ENCODE assay signal across 12 cellular contexts in the genomic region with DNA sequence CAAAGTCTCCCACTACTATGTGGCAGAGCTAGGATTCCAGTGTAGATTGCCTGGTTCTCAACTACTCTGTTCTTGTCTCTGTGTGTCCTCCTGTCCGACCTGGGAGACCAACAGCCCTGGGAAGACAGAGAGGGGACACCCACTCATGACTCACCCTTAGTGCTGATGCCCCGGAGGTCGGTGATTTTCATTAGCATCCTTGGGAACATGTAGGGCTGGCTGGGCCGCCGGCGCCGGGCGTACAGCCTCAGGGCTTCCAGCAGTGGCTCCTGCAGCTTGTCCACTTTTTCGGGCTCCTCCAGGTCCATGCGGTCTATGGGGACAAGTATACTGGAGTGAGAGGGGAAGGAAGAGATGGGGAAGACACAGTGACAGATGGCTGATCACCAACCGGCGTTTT. TPM values are rescaled to one million over a fixed set of nuclear protein-coding genes. Genes with fewer than 3 reads are reported as not detected.
DNase-seq lines count a peak whose midpoint lies in the region; ATAC-seq and TF ChIP-seq lines count a peak whose summit lies in the region.
"Had no signal": no experiment of that assay in that cellular context is flagged by ENCODE, and none has a peak within 500 bp of the region (broad histone marks: within the 10 kb centered on the region; RNA-seq: fewer than 3 reads in every experiment).

No MANE protein-coding gene starts in this region.

- peak overlapping the region in 10 of 11 experiments; percentile 50 to 98 (median 96); a peak in 18 of 22 replicates for H3K4me2 ChIP-seq in BLaER1 treated with 17β-estradiol and CSF1 and Interleukin-3, amounts not matched to agents 10 nM and 100 nM
- H3K4me2 ChIP-seq in DND-41 (ENCODE audit: insufficient read depth, low read length): 0 out of 2 replicates have a peak overlapping the region, but pooled peaks have one; percentile 51
- H3K4me2 ChIP-seq: smooth muscle cell had no signal

- peak overlapping the region in 2 of 10 experiments; percentile 13 to 79; a peak in 4 of 20 replicates for H3K4me3 ChIP-seq in BLaER1 treated with 17β-estradiol and CSF1 and Interleukin-3, amounts not matched to agents 10 nM and 100 nM
- no peak overlapping the region for H3K4me3 ChIP-seq in DND-41 (ENCODE audit: low read depth in 1 of 2, low read length in 2 of 2)
- H3K4me3 ChIP-seq in thyroid gland (replicated peaks in 1 of 3): no peak overlapping the region
- H3K4me3 ChIP-seq: lung, smooth muscle cell, tibial nerve had no signal

- peaks cover 0 to 6% (median 0%) of the 10 kb centered on the region in 11 experiments; a peak in 3 of 22 replicates for H4K20me1 ChIP-seq in BLaER1 treated with 17β-estradiol and CSF1 and Interleukin-3, amounts not matched to agents 10 nM and 100 nM
- H4K20me1 ChIP-seq in DND-41 (ENCODE audit: insufficient read depth, low read length): no peaks in the 10 kb centered on the region

- ATAC-seq in DND-41 (ENCODE audit: insufficient read depth, low read depth): no peak
- ATAC-seq in T-cell (replicated peaks in 1 of 4): no peak
- ATAC-seq in memory B cell (ENCODE audit: low read depth): no peak
- ATAC-seq in activated CD4-positive, CD25-positive, alpha-beta regulatory T cell treated with anti-CD3 and anti-CD28 coated beads, Interleukin-2, amount 50 U/mL, for 24 hours: no peak

- H3K4me3 Mint-ChIP-seq in T-cell: no peak overlapping the region
- no peak overlapping the region for H3K4me3 Mint-ChIP-seq in memory B cell
- H3K4me3 Mint-ChIP-seq: dendritic cell treated with granulocyte-macrophage colony-stimulating factor and Interleukin-4, amounts not matched to agents 40 ng/mL and 50 ng/mL, for 4 days had no signal

- DNase-seq in DND-41 (no peak), T-cell (no peak), memory B cell (ENCODE audit: low spot score in 2 of 2) (no peak), thyroid gland (no peak)
- no peak for DNase-seq in stimulated activated CD4-positive, alpha-beta T cell treated with anti-CD3 and anti-CD28 coated beads, Interleukin-4, amount 100 ng/mL, for 24 hours

- peaks cover 20 to 59% (median 48%) of the 10 kb centered on the region in 11 experiments for H3K36me3 ChIP-seq in BLaER1 treated with 17β-estradiol and CSF1 and Interleukin-3, amounts not matched to agents 10 nM and 100 nM
- H3K36me3 ChIP-seq in DND-41 (ENCODE audit: insufficient read depth, low read length) (no peaks in the 10 kb centered on the region), thyroid gland (peaks cover 42 to 43% of the 10 kb centered on the region in 2 donors)

- POLR2A ChIA-PET in T-cell (lab: Charles Lee): no interaction called here

- H3K4me1 Mint-ChIP-seq in T-cell (peaks cover 78 to 81% (median 79%) of the 10 kb centered on the region in 3 donors), memory B cell (peaks cover 49% of the 10 kb centered on the region)

- peaks cover 88 to 100% (median 95%) of the 10 kb centered on the region in 10 experiments for H3K4me1 ChIP-seq in BLaER1 treated with 17β-estradiol and CSF1 and Interleukin-3, amounts not matched to agents 10 nM and 100 nM
- H3K4me1 ChIP-seq in DND-41 (ENCODE audit: insufficient read depth, low read length): peaks cover 14% of the 10 kb centered on the region
- H3K4me1 ChIP-seq in thyroid gland: peaks cover 0 to 24% of the 10 kb centered on the region in 2 donors

- H2AFZ ChIP-seq in DND-41 (ENCODE audit: low read depth, low read length): peak overlapping the region; percentile 12; the same call in 1 of the 2 replicates

- no peak for TF ChIP-seq POLR2A in thyroid gland (IDR thresholded peaks at IDR 0.05)

- H3K9me3 ChIP-seq in BLaER1 treated with 17β-estradiol and CSF1 and Interleukin-3, amounts not matched to agents 10 nM and 100 nM (replicated peaks in 1 of 11): no peaks in the 10 kb centered on the region
- H3K9me3 ChIP-seq in DND-41 (ENCODE audit: insufficient read depth, low read length, severe bottlenecking): no peaks in the 10 kb centered on the region
- H3K9me3 ChIP-seq in thyroid gland: no peaks in the 10 kb centered on the region
- H3K9me3 ChIP-seq: BE2C, tibial nerve had no signal

- H3K9ac ChIP-seq in BLaER1 treated with 17β-estradiol and CSF1 and Interleukin-3, amounts not matched to agents 10 nM and 100 nM: peak overlapping the region in 5 of 11 experiments; percentile 1 to 64 (median 25); a peak in 5 of 22 replicates
- no peak overlapping the region for H3K9ac ChIP-seq in DND-41 (ENCODE audit: low read depth, low read length)

- H3K36me3 Mint-ChIP-seq in T-cell: peaks cover 28% of the 10 kb centered on the region
- H3K36me3 Mint-ChIP-seq in memory B cell: peaks cover 19% of the 10 kb centered on the region

- no peaks in the 10 kb centered on the region for H3K79me2 ChIP-seq in DND-41 (ENCODE audit: insufficient read depth, low read length)

- CTCF ChIA-PET in T-cell (lab: Charles Lee): interaction anchor here (0.6 to 5.0 kb wide), 14 partner anchors 39 to 1815 kb away, joined by 3 to 34 read pairs (median 7); a partner anchor contains a TSS

- intact Hi-C loops in thyroid gland (cut with DNase I): loop anchor here (5.0 kb wide), 1 partner anchor 39 kb away; a partner anchor contains a TSS

- TF ChIP-seq CTCF in DND-41 (IDR thresholded peaks at IDR 0.05; ENCODE audit: borderline replicate concordance, extremely low read depth, low read length, poor library complexity, severe bottlenecking) (no peak), thyroid gland (IDR thresholded peaks at IDR 0.05) (no peak)

- H3K27me3 ChIP-seq in BLaER1 treated with 17β-estradiol and CSF1 and Interleukin-3, amounts not matched to agents 10 nM and 100 nM: no peaks in the 10 kb centered on the region
- no peaks in the 10 kb centered on the region for H3K27me3 ChIP-seq in DND-41 (ENCODE audit: insufficient read depth, low read length, poor library complexity)
- H3K27me3 ChIP-seq in thyroid gland: no peaks in the 10 kb centered on the region
- H3K27me3 ChIP-seq: BE2C, tibial nerve had no signal

- H3K27me3 Mint-ChIP-seq in T-cell (no peaks in the 10 kb centered on the region), memory B cell (no peaks in the 10 kb centered on the region)
- H3K27me3 Mint-ChIP-seq: dendritic cell treated with granulocyte-macrophage colony-stimulating factor and Interleukin-4, amounts not matched to agents 40 ng/mL and 50 ng/mL, for 4 days had no signal

- 43 to 60% methylated on average over 12 of the region's 12 CpGs for WGBS in thyroid gland, 2 donors

- peak overlapping the region; percentile 64 to 78 for H3K27ac Mint-ChIP-seq in T-cell
- H3K27ac Mint-ChIP-seq in memory B cell: peak overlapping the region; percentile 19
- H3K27ac Mint-ChIP-seq: dendritic cell treated with granulocyte-macrophage colony-stimulating factor and Interleukin-4, amounts not matched to agents 40 ng/mL and 50 ng/mL, for 4 days had no signal

- H3K27ac ChIP-seq in BLaER1 treated with 17β-estradiol and CSF1 and Interleukin-3, amounts not matched to agents 10 nM and 100 nM: peak overlapping the region in 2 of 11 experiments; percentile 2 to 20; a peak in 1 of 22 replicates
- H3K27ac ChIP-seq in DND-41 (ENCODE audit: low read length) (no peak overlapping the region), thyroid gland (no peak overlapping the region)

- H3K9me3 Mint-ChIP-seq in T-cell (no peaks in the 10 kb centered on the region), memory B cell (no peaks in the 10 kb centered on the region)
- H3K9me3 Mint-ChIP-seq: dendritic cell treated with granulocyte-macrophage colony-stimulating factor and Interleukin-4, amounts not matched to agents 40 ng/mL and 50 ng/mL, for 4 days had no signal

RNA-seq across cellular contexts. Expression of a gene that starts 5.9 kb away (rescaled TPM):
- total RNA-seq in T-cell (100 to 1,000 TPM; 247 to 590 (median 469) TPM), thyroid gland (10 to 100 TPM in 1 of 4 donors, 1 to 10 TPM in 3; 3.2 to 15.6 (median 4.9) TPM)

RNA-seq across cellular contexts. Expression of a gene that starts 19.1 kb away (rescaled TPM):
- total RNA-seq in T-cell: 10 to 100 TPM; 20.3 to 91.3 (median 74.2) TPM
- total RNA-seq in thyroid gland: 10 to 100 TPM; 13.6 to 27.7 (median 23.8) TPM

RNA-seq across cellular contexts. Expression of a gene that starts 32.2 kb away (rescaled TPM):
- total RNA-seq in T-cell (10 to 100 TPM; 48.6 to 69.6 (median 62.3) TPM), thyroid gland (10 to 100 TPM; 20.6 to 39.7 (median 25.2) TPM)

RNA-seq across cellular contexts. Expression of a gene that starts 32.4 kb away (rescaled TPM):
- total RNA-seq in T-cell (10 to 100 TPM; 36.4 to 94.2 (median 83.9) TPM), thyroid gland (10 to 100 TPM; 16.5 to 22.8 (median 20.6) TPM)

RNA-seq across cellular contexts. Expression of a gene that starts 55.2 kb away (rescaled TPM):
- total RNA-seq in T-cell: 1 to 10 TPM; 1.2 to 2.5 (median 1.6) TPM
- 1 to 10 TPM in 1 of 4 donors, under 1 TPM in 3; 0.13 to 1.5 (median 0.52) TPM for total RNA-seq in thyroid gland

Comparison
In these comparisons a context has a peak if more than half of its experiments do, and no peak if none do; other contexts are left out.
1. RNA of a gene that starts 5.9 kb away (total RNA-seq): 247 to 590 TPM in T-cell; 3.2 to 15.6 TPM in thyroid gland; every median in the first group is over 10 times any median in the second.